ENCODE assay signal across 8 cellular contexts in the genomic region with DNA sequence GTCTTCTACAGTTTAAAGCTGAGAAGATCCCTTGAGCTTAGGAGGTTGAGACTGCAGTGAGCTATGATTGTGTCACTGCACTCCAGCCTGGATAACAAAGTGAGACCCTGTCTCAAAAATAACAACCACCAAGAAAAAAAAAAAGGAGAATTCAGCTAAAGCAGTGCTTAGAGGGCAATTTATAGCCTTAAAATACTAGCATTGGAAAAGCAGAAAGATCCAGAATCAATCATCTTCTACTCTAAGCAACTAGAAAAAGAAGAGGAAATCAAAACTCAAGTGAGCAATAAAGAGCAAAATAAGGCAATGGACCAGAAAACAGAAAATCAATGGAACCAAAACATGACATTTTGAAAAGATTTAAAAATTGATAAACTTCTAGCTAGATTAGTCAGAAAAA. TPM values are rescaled to one million over a fixed set of nuclear protein-coding genes. Genes with fewer than 3 reads are reported as not detected.
DNase-seq lines count a peak whose midpoint lies in the region; ATAC-seq, FAIRE-seq and TF ChIP-seq lines count a peak whose summit lies in the region.

No MANE protein-coding gene starts in this region.

- H4K20me1 ChIP-seq in HepG2 (ENCODE audit: insufficient read depth, low read length), result no peaks in the 10 kb centered on the region

- H3K27ac Mint-ChIP-seq in activated CD4-positive, alpha-beta T cell treated with anti-CD3 and anti-CD28 coated beads, Interleukin-2, amount 10 ng/mL, durations not matched to agents 24 days and 14 days, result peak overlapping the region; percentile 87
- H3K27ac Mint-ChIP-seq in activated naive CD4-positive, alpha-beta T cell treated with anti-CD3 and anti-CD28 coated beads, Interleukin-2, amount 50 U/mL, for 72 hours, result peak overlapping the region; percentile 11 to 93

- H3K4me3 Mint-ChIP-seq in activated CD4-positive, alpha-beta T cell treated with anti-CD3 and anti-CD28 coated beads, Interleukin-2, amount 10 ng/mL, durations not matched to agents 24 days and 14 days, result peak overlapping the region; percentile 92

- H3K27me3 ChIP-seq in HepG2 (ENCODE audit: control insufficient read depth in 1 of 2, insufficient read depth in 2 of 2, low read length in 2 of 2) (no peaks in the 10 kb centered on the region; a peak in 1 of 5 replicates), thoracic aorta (replicated peaks; ENCODE audit: insufficient read depth) (no peaks in the 10 kb centered on the region)

- intact Hi-C loops in activated CD4-positive, alpha-beta T cell treated with anti-CD3 and anti-CD28 coated beads, Interleukin-2, amount 10 ng/mL, durations not matched to agents 24 days and 14 days (cut with micrococcal nuclease), result loop anchor here (1.0 to 5.0 kb wide), 3 partner anchors 51 to 110 kb away; a partner anchor contains a TSS
- intact Hi-C loops in HepG2 (cut with micrococcal nuclease; ENCODE audit: unreplicated experiment), result loop anchor here (5.0 to 10.0 kb wide), 2 partner anchors 71 to 142 kb away; a partner anchor contains a TSS

- peak overlapping the region; percentile 71 for H3K4me2 ChIP-seq in HepG2 (ENCODE audit: low read depth, low read length)

- no peak overlapping the region for H3K27ac ChIP-seq in HepG2 (ENCODE audit: extremely low read length, insufficient read depth, low read length)
- peak overlapping the region; percentile 91 to 93 for H3K27ac ChIP-seq in thoracic aorta

- DNase-seq in activated CD4-positive, alpha-beta T cell treated with anti-CD3 and anti-CD28 coated beads, Interleukin-2, amount 10 ng/mL, durations not matched to agents 24 days and 14 days, result no peak
- no peak for DNase-seq in activated CD4-positive, alpha-beta T cell treated with anti-CD3 and anti-CD28 coated beads, Interleukin-2, amount 50 U/mL, for 48 hours
- no peak for DNase-seq in activated naive CD4-positive, alpha-beta T cell treated with anti-CD3 and anti-CD28 coated beads, Interleukin-2, amount 50 U/mL, for 72 hours (ENCODE audit: low spot score in 2 of 2)
- no peak for DNase-seq in HepG2 (ENCODE audit: low spot score)
- no peak for DNase-seq in thoracic aorta (ENCODE audit: low spot score)
- DNase-seq in NCI-H2081 (lab: John Stamatoyannopoulos, UW), result no peak
- no peak for DNase-seq in CD1c-positive myeloid dendritic cell (ENCODE audit: extremely low spot score)

- H3K4me3 ChIP-seq in HepG2 (replicated peaks in 1 of 3; ENCODE audit: insufficient read depth in 1 of 3, low read depth in 2 of 3, low read length in 3 of 3) (peak overlapping the region; percentile 29 to 48 (median 41); a peak in 5 of 6 replicates), thoracic aorta (peak overlapping the region; percentile 91)

- no peak for FAIRE-seq in HepG2 (lab: Jason Lieb, UNC)

- TF ChIP-seq CTCF in HepG2 (CRISPR knock-in tag; IDR thresholded peaks at IDR 0.05), result no peak
- TF ChIP-seq CTCF in thoracic aorta (IDR thresholded peaks at IDR 0.05), result no peak

- TF ChIP-seq EP300 in HepG2 (IDR thresholded peaks at IDR 0.05; ENCODE audit: low read depth in 2 of 2, low read length in 2 of 2) (no peak), HepG2 (CRISPR knock-in tag; IDR thresholded peaks at IDR 0.05; ENCODE audit: borderline replicate concordance) (no peak)

- peaks cover 8% of the 10 kb centered on the region for H3K9me3 Mint-ChIP-seq in activated CD4-positive, alpha-beta T cell treated with anti-CD3 and anti-CD28 coated beads, Interleukin-2, amount 10 ng/mL, durations not matched to agents 24 days and 14 days
- H3K9me3 Mint-ChIP-seq in activated naive CD4-positive, alpha-beta T cell treated with anti-CD3 and anti-CD28 coated beads, Interleukin-2, amount 50 U/mL, for 72 hours, result peaks cover 2 to 31% of the 10 kb centered on the region in 2 donors

- no peak overlapping the region; the same call in 1 of the 2 replicates for H3K9ac ChIP-seq in HepG2 (ENCODE audit: insufficient read depth, low read depth, low read length)

- in situ Hi-C loops in HepG2 (cut with HindIII; ENCODE audit: extremely low pct_ligation_motif_present, low pct_unique_long_range_greater_than_20kb), result no loop called here

- peaks cover 33% of the 10 kb centered on the region for H3K79me2 ChIP-seq in HepG2 (ENCODE audit: insufficient read depth, low read length)

- H3K9me3 ChIP-seq in HepG2 (ENCODE audit: low read length) (no peaks in the 10 kb centered on the region), thoracic aorta (peaks cover 15% of the 10 kb centered on the region)

- H3K4me1 ChIP-seq in HepG2 (ENCODE audit: insufficient read depth, low read length), result peaks cover 37% of the 10 kb centered on the region
- peaks cover 6 to 7% of the 10 kb centered on the region in 2 donors for H3K4me1 ChIP-seq in thoracic aorta (ENCODE audit: control insufficient read depth in 1 of 2, low read depth in 2 of 2)

- POLR2A ChIA-PET in HepG2 (lab: Yijun Ruan, JAX), result interaction anchor here (0.6 to 4.4 kb wide), 6 partner anchors 39 to 139 kb away, joined by 3 to 30 read pairs (median 4); a partner anchor contains a TSS

- peaks cover 25% of the 10 kb centered on the region for H3K36me3 Mint-ChIP-seq in activated CD4-positive, alpha-beta T cell treated with anti-CD3 and anti-CD28 coated beads, Interleukin-2, amount 10 ng/mL, durations not matched to agents 24 days and 14 days (ENCODE audit: low read depth)
- peaks cover 29 to 56% of the 10 kb centered on the region in 2 donors for H3K36me3 Mint-ChIP-seq in activated naive CD4-positive, alpha-beta T cell treated with anti-CD3 and anti-CD28 coated beads, Interleukin-2, amount 50 U/mL, for 72 hours

- no peak for TF ChIP-seq POLR2A in HepG2 (IDR thresholded peaks at IDR 0.05; ENCODE audit: insufficient read depth in 1 of 2, low read depth in 2 of 2, low read length in 2 of 2)

- CTCF ChIA-PET in HepG2 (lab: Yijun Ruan, JAX; ENCODE audit: low intra/inter-chr PET ratio, low total read pairs), result no interaction called here

- H2AFZ ChIP-seq in HepG2 (ENCODE audit: low read length), result no peak overlapping the region

- H3K27me3 Mint-ChIP-seq in activated CD4-positive, alpha-beta T cell treated with anti-CD3 and anti-CD28 coated beads, Interleukin-2, amount 10 ng/mL, durations not matched to agents 24 days and 14 days, result no peaks in the 10 kb centered on the region

- no peak for TF ChIP-seq RAD21 in HepG2 (CRISPR knock-in tag; IDR thresholded peaks at IDR 0.05)

- no peak for ATAC-seq in activated naive CD4-positive, alpha-beta T cell treated with anti-CD3 and anti-CD28 coated beads, Interleukin-2, amount 50 U/mL, for 72 hours
- no peak for ATAC-seq in HepG2
- no peak for ATAC-seq in thoracic aorta (ENCODE audit: insufficient number of reproducible peaks, low FRiP score, low read depth)
- no peak for ATAC-seq in HG03095 (IDR thresholded peaks at IDR 0.05; ENCODE audit: unreplicated experiment)

- peaks cover 16% of the 10 kb centered on the region for H3K4me1 Mint-ChIP-seq in activated CD4-positive, alpha-beta T cell treated with anti-CD3 and anti-CD28 coated beads, Interleukin-2, amount 10 ng/mL, durations not matched to agents 24 days and 14 days

- TSS peak; percentile 67 for BruUV-seq in HepG2 (replicated peaks; lab: Mats Ljungman, UMichigan)

- peaks cover 0 to 1% of the 10 kb centered on the region in 2 experiments; a peak in 1 of 5 replicates for H3K36me3 ChIP-seq in HepG2 (replicated peaks in 1 of 2; ENCODE audit: control insufficient read depth in 1 of 2, insufficient read depth in 2 of 2, low read length in 2 of 2)
- no peaks in the 10 kb centered on the region for H3K36me3 ChIP-seq in thoracic aorta

TF ChIP-seq in HepG2, 621 proteins besides CTCF, POLR2A, EP300 and RAD21:
- TF ChIP-seq GFI1 (CRISPR knock-in tag; IDR thresholded peaks at IDR 0.05; ENCODE audit: borderline replicate concordance) (no peak), ZFP90 (CRISPR knock-in tag; IDR thresholded peaks at IDR 0.05; ENCODE audit: borderline replicate concordance) (0 out of 2 replicates have a peak, but pooled peaks have one; percentile 76), TMF1 (CRISPR knock-in tag; IDR thresholded peaks at IDR 0.05; ENCODE audit: low read depth) (no peak), SALL2 (CRISPR knock-in tag; IDR thresholded peaks at IDR 0.05) (no peak), TRIM24 (CRISPR knock-in tag; IDR thresholded peaks at IDR 0.05) (no peak), ZNF496 (CRISPR knock-in tag; IDR thresholded peaks at IDR 0.05; ENCODE audit: insufficient replicate concordance) (no peak)

RNA-seq across cellular contexts. Expression of a gene that starts 0.6 kb away (rescaled TPM):
- 32.8 and 34.2 TPM in 2 replicates for total RNA-seq in activated CD4-positive, alpha-beta T cell treated with anti-CD3 and anti-CD28 coated beads, Interleukin-2, amount 10 ng/mL, durations not matched to agents 24 days and 14 days
- total RNA-seq in activated naive CD4-positive, alpha-beta T cell treated with anti-CD3 and anti-CD28 coated beads, Interleukin-2, amount 50 U/mL, for 72 hours, result 10 to 100 TPM; 34.5 to 44.6 TPM
- total RNA-seq in HepG2 (2016; rRNA removed; fragmentation: Illumina TruSeq; extraction: Trizol), result 25.8 and 40.8 TPM in 2 replicates
- total RNA-seq in HepG2 (2016; cell fraction: cytosol; rRNA removed; fragmentation: Illumina TruSeq; extraction: Trizol; ENCODE audit: low read depth), result 3.7 and 4.1 TPM in 2 replicates
- total RNA-seq in HepG2 (2016; cell fraction: insoluble cytoplasmic fraction; rRNA removed; fragmentation: Illumina TruSeq; extraction: Trizol), result 24.9 and 40.9 TPM in 2 replicates
- 17.4 and 21.4 TPM in 2 replicates for total RNA-seq in HepG2 (2016; cell fraction: membrane; rRNA removed; fragmentation: Illumina TruSeq; extraction: Trizol)
- total RNA-seq in HepG2 (2016; cell fraction: nucleus; rRNA removed; fragmentation: Illumina TruSeq; extraction: Trizol), result 17.9 and 19.5 TPM in 2 replicates
- 5.4 and 6.9 TPM in 2 replicates for polyA plus RNA-seq in HepG2 (2011; rRNA removed)
- polyA plus RNA-seq in HepG2 (2011; cell fraction: cytosol; rRNA removed), result 2.4 and 3.7 TPM in 2 replicates
- 2.4 TPM in 2 replicates for polyA plus RNA-seq in HepG2 (2011; cell fraction: nucleus; rRNA removed)
- 8.6 and 12.2 TPM in 2 replicates for polyA plus RNA-seq in HepG2 (2012)
- 2.3 and 2.7 TPM in 2 replicates for polyA plus RNA-seq in HepG2 (2016; cell fraction: cytosol; fragmentation: Illumina TruSeq; extraction: Trizol; ENCODE audit: low read depth)
- polyA plus RNA-seq in HepG2 (2016; cell fraction: insoluble cytoplasmic fraction; fragmentation: Illumina TruSeq; extraction: Trizol; ENCODE audit: low read depth), result 43.6 and 50.6 TPM in 2 replicates
- 11.4 and 12.6 TPM in 2 replicates for polyA plus RNA-seq in HepG2 (2016; cell fraction: membrane; fragmentation: Illumina TruSeq; extraction: Trizol; ENCODE audit: low read depth)
- polyA plus RNA-seq in HepG2 (2016; cell fraction: nucleus; fragmentation: Illumina TruSeq; extraction: Trizol; ENCODE audit: insufficient read depth, low read depth), result 20.1 and 21.9 TPM in 2 replicates
- 2.6 and 3.4 TPM in 2 replicates for polyA minus RNA-seq in HepG2 (2011; rRNA and poly(A)+ RNA removed; ENCODE audit: low replicate concordance)
- 3.4 and 6.0 TPM in 2 replicates for polyA minus RNA-seq in HepG2 (2011; cell fraction: cytosol; rRNA and poly(A)+ RNA removed)
- polyA minus RNA-seq in HepG2 (2011; cell fraction: nucleus; rRNA and poly(A)+ RNA removed), result 8.8 and 9.7 TPM in 2 replicates
- total RNA-seq in thoracic aorta, result 10 to 100 TPM; 11.8 to 12.9 TPM
